ENCODE assay signal across 8 cellular contexts in genomic region chr10:114304017-114304565, GRCh38.
DNase-seq lines count a peak whose midpoint lies in the region; ATAC-seq, FAIRE-seq and TF ChIP-seq lines count a peak whose summit lies in the region.

No MANE protein-coding gene starts in this region.

- H3K36me3 ChIP-seq in HepG2 (replicated peaks in 1 of 2; ENCODE audit: control insufficient read depth in 1 of 2, insufficient read depth in 2 of 2, low read length in 2 of 2), result no peaks in the 10 kb centered on the region

- H4K20me1 ChIP-seq in HepG2 (ENCODE audit: insufficient read depth, low read length), result no peaks in the 10 kb centered on the region

- H3K9ac ChIP-seq in HepG2 (ENCODE audit: insufficient read depth, low read depth, low read length), result no peak overlapping the region

- H3K9me3 ChIP-seq in HepG2 (ENCODE audit: low read length), result no peaks in the 10 kb centered on the region

- H3K4me3 ChIP-seq in HepG2 (replicated peaks in 1 of 3; ENCODE audit: insufficient read depth in 1 of 3, low read depth in 2 of 3, low read length in 3 of 3), result no peak overlapping the region

- WGBS in HepG2 (ENCODE audit: low lambda C conversion rate), result 25% methylated on average over 11 of the region's 14 CpGs

- peak; percentile 78 for DNase-seq in AG20443 (ENCODE audit: low spot score)
- peak; percentile 39 for DNase-seq in NCI-H345 treated with DMSO at 0.1 percent for 48 hours (lab: John Stamatoyannopoulos, UW; ENCODE audit: unreplicated experiment)
- peak; percentile 84 for DNase-seq in activated CD4-positive, alpha-beta T cell treated with anti-CD3 and anti-CD28 coated beads for 48 hours
- peak; percentile 93 for DNase-seq in dermis blood vessel endothelial cell
- DNase-seq in HepG2 (ENCODE audit: low spot score), result peak; percentile 62
- peak; percentile 70 to 72 for DNase-seq in stimulated activated CD4-positive, alpha-beta T cell treated with anti-CD3 and anti-CD28 coated beads, Interleukin-2, amount 100 ng/mL, for 48 hours

- peak; percentile 87 for ATAC-seq in GM18909 (IDR thresholded peaks at IDR 0.05; ENCODE audit: poor library complexity, unreplicated experiment)
- peak; percentile 77 for ATAC-seq in HG03196 (IDR thresholded peaks at IDR 0.05; ENCODE audit: unreplicated experiment)
- ATAC-seq in HepG2, result peak; percentile 86

- intact Hi-C loops in HepG2 (cut with micrococcal nuclease; ENCODE audit: unreplicated experiment), result loop anchor here (1.0 to 5.0 kb wide), 3 partner anchors 153 to 244 kb away; no protein-coding TSS in a partner anchor

- peak; percentile 68 for TF ChIP-seq RAD21 in HepG2 (CRISPR knock-in tag; IDR thresholded peaks at IDR 0.05)

- CTCF ChIA-PET in HepG2 (lab: Yijun Ruan, JAX; ENCODE audit: low intra/inter-chr PET ratio, low total read pairs), result interaction anchor here (1.1 to 2.0 kb wide), 6 partner anchors 134 to 826 kb away, joined by 4 to 10 read pairs (median 6); no protein-coding TSS in a partner anchor

- H3K79me2 ChIP-seq in HepG2 (ENCODE audit: insufficient read depth, low read length), result no peaks in the 10 kb centered on the region

- in situ Hi-C loops in HepG2 (cut with HindIII; ENCODE audit: extremely low pct_ligation_motif_present, low pct_unique_long_range_greater_than_20kb), result loop anchor here (10.0 to 25.0 kb wide), 2 partner anchors 401 to 833 kb away; no protein-coding TSS in a partner anchor

- TF ChIP-seq CTCF in HepG2 (CRISPR knock-in tag; IDR thresholded peaks at IDR 0.05), result peak; percentile 89

- peak overlapping the region; percentile 25 for H3K4me2 ChIP-seq in HepG2 (ENCODE audit: low read depth, low read length)

- H2AFZ ChIP-seq in HepG2 (ENCODE audit: low read length), result no peak overlapping the region

- H3K27ac ChIP-seq in HepG2 (ENCODE audit: extremely low read length, insufficient read depth, low read length), result no peak overlapping the region

- H3K27me3 ChIP-seq in HepG2 (ENCODE audit: control insufficient read depth in 1 of 2, insufficient read depth in 2 of 2, low read length in 2 of 2), result peaks cover 2 to 46% of the 10 kb centered on the region in 2 experiments

- FAIRE-seq in HepG2 (lab: Jason Lieb, UNC), result peak; percentile 91

- BruUV-seq in HepG2 (replicated peaks; lab: Mats Ljungman, UMichigan), result no TSS peak

- TF ChIP-seq POLR2A in HepG2 (IDR thresholded peaks at IDR 0.05; ENCODE audit: insufficient read depth in 1 of 2, low read depth in 2 of 2, low read length in 2 of 2), result no peak

- no peak for TF ChIP-seq EP300 in HepG2 (IDR thresholded peaks at IDR 0.05; ENCODE audit: low read depth in 2 of 2, low read length in 2 of 2)
- no peak for TF ChIP-seq EP300 in HepG2 (CRISPR knock-in tag; IDR thresholded peaks at IDR 0.05; ENCODE audit: borderline replicate concordance)

- H3K4me1 ChIP-seq in HepG2 (ENCODE audit: insufficient read depth, low read length), result peaks cover 5% of the 10 kb centered on the region; the same call in 1 of the 2 replicates

- POLR2A ChIA-PET in HepG2 (lab: Yijun Ruan, JAX), result no interaction called here

TF ChIP-seq in HepG2, 621 proteins besides CTCF, POLR2A, EP300 and RAD21 (continues in another document):
- no peak for TF ChIP-seq SYNCRIP (IDR thresholded peaks at IDR 0.05; ENCODE audit: insufficient read depth, low read depth, low read length)
- peak; percentile 30; the same call in 1 of the 2 replicates for TF ChIP-seq TCF7 (IDR thresholded peaks at IDR 0.05; ENCODE audit: low read depth)
- no peak for TF ChIP-seq MLLT10 (CRISPR knock-in tag; IDR thresholded peaks at IDR 0.05)
- no peak for TF ChIP-seq ZSCAN25 (CRISPR knock-in tag; IDR thresholded peaks at IDR 0.05)
- 0 out of 2 replicates have a peak, but pooled peaks have one; percentile 11 for TF ChIP-seq THAP11 (CRISPR knock-in tag; IDR thresholded peaks at IDR 0.05)
- TF ChIP-seq CREBL2 (CRISPR knock-in tag; IDR thresholded peaks at IDR 0.05; ENCODE audit: borderline replicate concordance), result no peak
- TF ChIP-seq TARDBP (CRISPR knock-in tag; IDR thresholded peaks at IDR 0.05), result no peak
- TF ChIP-seq ZNF770 (CRISPR knock-in tag; IDR thresholded peaks at IDR 0.05), result no peak
- no peak for TF ChIP-seq ZNF431 (CRISPR knock-in tag; IDR thresholded peaks at IDR 0.05; ENCODE audit: borderline replicate concordance, low read depth)
- no peak for TF ChIP-seq CAMTA2 (CRISPR knock-in tag; IDR thresholded peaks at IDR 0.05; ENCODE audit: borderline replicate concordance)
- TF ChIP-seq RORA (CRISPR knock-in tag; IDR thresholded peaks at IDR 0.05), result no peak
- no peak for TF ChIP-seq ZNF280B (CRISPR knock-in tag; IDR thresholded peaks at IDR 0.05; ENCODE audit: borderline replicate concordance)
- TF ChIP-seq ZNF235 (CRISPR knock-in tag; IDR thresholded peaks at IDR 0.05; ENCODE audit: borderline replicate concordance), result no peak
- TF ChIP-seq ZNF530 (CRISPR knock-in tag; IDR thresholded peaks at IDR 0.05; ENCODE audit: low read depth), result no peak
- TF ChIP-seq ZNF276 (CRISPR knock-in tag; IDR thresholded peaks at IDR 0.05; ENCODE audit: low read depth), result no peak
- no peak for TF ChIP-seq GATAD1 (CRISPR knock-in tag; IDR thresholded peaks at IDR 0.05)
- TF ChIP-seq JUND (CRISPR knock-in tag; IDR thresholded peaks at IDR 0.05), result no peak
- peak; percentile 90 for TF ChIP-seq STAG1 (CRISPR knock-in tag; IDR thresholded peaks at IDR 0.05)
- TF ChIP-seq ZNF660 (CRISPR knock-in tag; IDR thresholded peaks at IDR 0.05; ENCODE audit: borderline replicate concordance, low read depth), result no peak
- no peak for TF ChIP-seq SMAD9 (CRISPR knock-in tag; IDR thresholded peaks at IDR 0.05)
- no peak for TF ChIP-seq SMAD1 (CRISPR knock-in tag; IDR thresholded peaks at IDR 0.05; ENCODE audit: borderline replicate concordance, low read depth)
- 0 out of 2 replicates have a peak, but pooled peaks have one; percentile 28 for TF ChIP-seq IRF2 (CRISPR knock-in tag; IDR thresholded peaks at IDR 0.05)
- TF ChIP-seq FOXC1 (CRISPR knock-in tag; IDR thresholded peaks at IDR 0.05; ENCODE audit: borderline replicate concordance), result no peak
- TF ChIP-seq PITX1 (CRISPR knock-in tag; IDR thresholded peaks at IDR 0.05), result no peak
- TF ChIP-seq ERF (CRISPR knock-in tag; IDR thresholded peaks at IDR 0.05), result 0 out of 2 replicates have a peak, but pooled peaks have one; percentile 26
- TF ChIP-seq XRCC5 (optimal IDR thresholded peaks at IDR 0.05; ENCODE audit: low read length), result peak; percentile 23
- TF ChIP-seq ZNF101 (CRISPR knock-in tag; IDR thresholded peaks at IDR 0.05; ENCODE audit: borderline replicate concordance, low read depth), result no peak
- no peak for TF ChIP-seq SRSF4 (IDR thresholded peaks at IDR 0.05; ENCODE audit: low read depth, low read length, poor library complexity, severe bottlenecking)
- TF ChIP-seq CEBPG (CRISPR knock-in tag; IDR thresholded peaks at IDR 0.05), result 0 out of 2 replicates have a peak, but pooled peaks have one; percentile 7

Comparison
In these comparisons a context has a peak if more than half of its experiments do, and no peak if none do; other contexts are left out.
1. DNase-seq: peak in every context shown above with its lines; median percentile 93 in dermis blood vessel endothelial cell; 84 in activated CD4-positive, alpha-beta T cell treated with anti-CD3 and anti-CD28 coated beads for 48 hours; 78 in AG20443; 71 in stimulated activated CD4-positive, alpha-beta T cell treated with anti-CD3 and anti-CD28 coated beads, Interleukin-2, amount 100 ng/mL, for 48 hours; 62 in HepG2; 39 in NCI-H345 treated with DMSO at 0.1 percent for 48 hours.